In genomic region chr20:62356143-62356947, GRCh38 we compare ENCODE assay signal across 11 cellular contexts. TPM values are rescaled to one million over a fixed set of nuclear protein-coding genes. Genes with fewer than 3 reads are reported as not detected.
DNase-seq lines count a peak whose midpoint lies in the region; ATAC-seq and TF ChIP-seq lines count a peak whose summit lies in the region.
"Had no signal": no experiment of that assay in that cellular context is flagged by ENCODE, and none has a peak within 500 bp of the region (broad histone marks: within the 10 kb centered on the region; RNA-seq: fewer than 3 reads in every experiment).

No MANE protein-coding gene starts in this region.

- CTCF ChIA-PET in Caco-2 (lab: Charles Lee): interaction anchor here (0.6 to 3.3 kb wide), 3 partner anchors 9 to 220 kb away, joined by 3 to 11 read pairs (median 3); no protein-coding TSS in a partner anchor
- CTCF ChIA-PET in WTC11 (lab: Charles Lee): interaction anchor here (1.3 to 2.0 kb wide), 4 partner anchors 12 to 49 kb away, joined by 3 to 11 read pairs (median 7); no protein-coding TSS in a partner anchor

- no TSS peak for BruUV-seq in Caco-2 (replicated peaks; lab: Mats Ljungman, UMichigan)

- no peak for TF ChIP-seq CTCF in Caco-2 (IDR thresholded peaks at IDR 0.05; ENCODE audit: insufficient read depth in 1 of 2, low read depth in 1 of 2, low read length in 1 of 2, severe bottlenecking in 1 of 2, unreplicated experiment in 1 of 2)
- TF ChIP-seq CTCF in WTC11 (IDR thresholded peaks at IDR 0.05): no peak
- no peak for TF ChIP-seq CTCF in right atrium auricular region (IDR thresholded peaks at IDR 0.05)
- no peak for TF ChIP-seq CTCF in GM13976 (IDR thresholded peaks at IDR 0.05; ENCODE audit: borderline replicate concordance, control extremely low read depth, extremely low read depth, insufficient read depth, missing control alignments)

- H3K36me3 Mint-ChIP-seq in Caco-2 (ENCODE audit: insufficient read depth, unreplicated experiment) (peaks cover 99% of the 10 kb centered on the region), WTC11 (peaks cover 3% of the 10 kb centered on the region; the same call in 1 of the 2 replicates)
- H3K36me3 Mint-ChIP-seq: CD4-positive, alpha-beta memory T cell had no signal

- H3K9me3 Mint-ChIP-seq in Caco-2 (ENCODE audit: unreplicated experiment) (no peaks in the 10 kb centered on the region), WTC11 (no peaks in the 10 kb centered on the region)
- H3K9me3 Mint-ChIP-seq: activated CD4-positive, alpha-beta T cell treated with anti-CD3 and anti-CD28 coated beads, Interleukin-2, amount 10 ng/mL, durations not matched to agents 7 days and 5 days; CD4-positive, alpha-beta memory T cell had no signal

- H3K4me3 ChIP-seq in Caco-2 (ENCODE audit: low read depth, low read length) (no peak overlapping the region), right atrium auricular region (peak overlapping the region in 1 of 2 donors; percentile 31)

- H3K36me3 ChIP-seq in Caco-2 (ENCODE audit: control insufficient read depth, insufficient read depth, low read length) (peaks cover 33% of the 10 kb centered on the region), right atrium auricular region (peaks cover 9% of the 10 kb centered on the region)

- H3K27ac Mint-ChIP-seq in Caco-2 (ENCODE audit: unreplicated experiment): peak overlapping the region; percentile 80
- H3K27ac Mint-ChIP-seq in WTC11: peak overlapping the region; percentile 89
- H3K27ac Mint-ChIP-seq: activated CD4-positive, alpha-beta T cell treated with anti-CD3 and anti-CD28 coated beads, Interleukin-2, amount 10 ng/mL, durations not matched to agents 7 days and 5 days; CD4-positive, alpha-beta memory T cell had no signal

- DNase-seq in Caco-2 (no peak), WTC11 (ENCODE audit: low spot score) (no peak), right atrium auricular region (ENCODE audit: low spot score) (no peak), retina (peak; percentile 84), GM19238 (ENCODE audit: insufficient read length, low spot score) (no peak), GM13976 (ENCODE audit: low spot score) (no peak), glomerular visceral epithelial cell (ENCODE audit: extremely low spot score) (no peak)
- DNase-seq: activated CD4-positive, alpha-beta T cell treated with anti-CD3 and anti-CD28 coated beads, Interleukin-2, amount 10 ng/mL, durations not matched to agents 7 days and 5 days; KBM-7 had no signal

- ATAC-seq in WTC11 (no peak), GM18519 (IDR thresholded peaks at IDR 0.05; ENCODE audit: low FRiP score, unreplicated experiment) (no peak)

- in situ Hi-C loops in GM13976 (cut with MboI; ENCODE audit: low sequenced_read_pairs, unreplicated experiment): no loop called here

- H3K4me1 ChIP-seq in Caco-2: peaks cover 76% of the 10 kb centered on the region
- H3K4me1 ChIP-seq in right atrium auricular region: peaks cover 0 to 89% of the 10 kb centered on the region in 2 donors

- peak overlapping the region; percentile 90 to 92 for H3K27ac ChIP-seq in right atrium auricular region

- H3K9me3 ChIP-seq in Caco-2 (no peaks in the 10 kb centered on the region), right atrium auricular region (no peaks in the 10 kb centered on the region)

- H3K4me3 Mint-ChIP-seq in Caco-2 (ENCODE audit: unreplicated experiment) (peak overlapping the region; percentile 38), WTC11 (no peak overlapping the region)
- H3K4me3 Mint-ChIP-seq: activated CD4-positive, alpha-beta T cell treated with anti-CD3 and anti-CD28 coated beads, Interleukin-2, amount 10 ng/mL, durations not matched to agents 7 days and 5 days; CD4-positive, alpha-beta memory T cell had no signal

- H3K27me3 Mint-ChIP-seq in Caco-2 (ENCODE audit: insufficient read depth, unreplicated experiment) (no peaks in the 10 kb centered on the region), WTC11 (ENCODE audit: low read depth) (no peaks in the 10 kb centered on the region)
- H3K27me3 Mint-ChIP-seq: activated CD4-positive, alpha-beta T cell treated with anti-CD3 and anti-CD28 coated beads, Interleukin-2, amount 10 ng/mL, durations not matched to agents 7 days and 5 days had no signal

- intact Hi-C loops in Caco-2 (cut with micrococcal nuclease; ENCODE audit: unreplicated experiment): no loop called here

- POLR2A ChIA-PET in Caco-2 (lab: Charles Lee) (interaction anchor here (0.7 to 0.8 kb wide), 3 partner anchors 11 to 41 kb away, joined by 3 read pairs; partner anchors contain the start of gene LAMA5), WTC11 (lab: Charles Lee) (interaction anchor here (4.4 kb wide), 1 partner anchor 11 kb away, joined by 21 read pairs; the partner anchor contains the start of gene LAMA5)

- H3K27me3 ChIP-seq in Caco-2 (replicated peaks; ENCODE audit: control insufficient read depth, insufficient read depth, low read length) (no peaks in the 10 kb centered on the region), right atrium auricular region (no peaks in the 10 kb centered on the region)

- H3K4me1 Mint-ChIP-seq in Caco-2 (ENCODE audit: low read depth, unreplicated experiment): peaks cover 12% of the 10 kb centered on the region
- H3K4me1 Mint-ChIP-seq in WTC11: peaks cover 13% of the 10 kb centered on the region
- H3K4me1 Mint-ChIP-seq: activated CD4-positive, alpha-beta T cell treated with anti-CD3 and anti-CD28 coated beads, Interleukin-2, amount 10 ng/mL, durations not matched to agents 7 days and 5 days; CD4-positive, alpha-beta memory T cell had no signal

TF ChIP-seq in WTC11, 78 proteins besides CTCF, POLR2A, EP300 and RAD21 (continues in another document):
- TF ChIP-seq, protein P1, sequence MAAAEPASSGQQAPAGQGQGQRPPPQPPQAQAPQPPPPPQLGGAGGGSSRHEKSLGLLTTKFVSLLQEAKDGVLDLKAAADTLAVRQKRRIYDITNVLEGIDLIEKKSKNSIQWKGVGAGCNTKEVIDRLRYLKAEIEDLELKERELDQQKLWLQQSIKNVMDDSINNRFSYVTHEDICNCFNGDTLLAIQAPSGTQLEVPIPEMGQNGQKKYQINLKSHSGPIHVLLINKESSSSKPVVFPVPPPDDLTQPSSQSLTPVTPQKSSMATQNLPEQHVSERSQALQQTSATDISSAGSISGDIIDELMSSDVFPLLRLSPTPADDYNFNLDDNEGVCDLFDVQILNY (CRISPR knock-in tag; IDR thresholded peaks at IDR 0.05): no peak
- TF ChIP-seq, protein P2, sequence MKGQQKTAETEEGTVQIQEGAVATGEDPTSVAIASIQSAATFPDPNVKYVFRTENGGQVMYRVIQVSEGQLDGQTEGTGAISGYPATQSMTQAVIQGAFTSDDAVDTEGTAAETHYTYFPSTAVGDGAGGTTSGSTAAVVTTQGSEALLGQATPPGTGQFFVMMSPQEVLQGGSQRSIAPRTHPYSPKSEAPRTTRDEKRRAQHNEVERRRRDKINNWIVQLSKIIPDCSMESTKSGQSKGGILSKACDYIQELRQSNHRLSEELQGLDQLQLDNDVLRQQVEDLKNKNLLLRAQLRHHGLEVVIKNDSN (CRISPR knock-in tag; IDR thresholded peaks at IDR 0.05): no peak
- TF ChIP-seq, protein P3, sequence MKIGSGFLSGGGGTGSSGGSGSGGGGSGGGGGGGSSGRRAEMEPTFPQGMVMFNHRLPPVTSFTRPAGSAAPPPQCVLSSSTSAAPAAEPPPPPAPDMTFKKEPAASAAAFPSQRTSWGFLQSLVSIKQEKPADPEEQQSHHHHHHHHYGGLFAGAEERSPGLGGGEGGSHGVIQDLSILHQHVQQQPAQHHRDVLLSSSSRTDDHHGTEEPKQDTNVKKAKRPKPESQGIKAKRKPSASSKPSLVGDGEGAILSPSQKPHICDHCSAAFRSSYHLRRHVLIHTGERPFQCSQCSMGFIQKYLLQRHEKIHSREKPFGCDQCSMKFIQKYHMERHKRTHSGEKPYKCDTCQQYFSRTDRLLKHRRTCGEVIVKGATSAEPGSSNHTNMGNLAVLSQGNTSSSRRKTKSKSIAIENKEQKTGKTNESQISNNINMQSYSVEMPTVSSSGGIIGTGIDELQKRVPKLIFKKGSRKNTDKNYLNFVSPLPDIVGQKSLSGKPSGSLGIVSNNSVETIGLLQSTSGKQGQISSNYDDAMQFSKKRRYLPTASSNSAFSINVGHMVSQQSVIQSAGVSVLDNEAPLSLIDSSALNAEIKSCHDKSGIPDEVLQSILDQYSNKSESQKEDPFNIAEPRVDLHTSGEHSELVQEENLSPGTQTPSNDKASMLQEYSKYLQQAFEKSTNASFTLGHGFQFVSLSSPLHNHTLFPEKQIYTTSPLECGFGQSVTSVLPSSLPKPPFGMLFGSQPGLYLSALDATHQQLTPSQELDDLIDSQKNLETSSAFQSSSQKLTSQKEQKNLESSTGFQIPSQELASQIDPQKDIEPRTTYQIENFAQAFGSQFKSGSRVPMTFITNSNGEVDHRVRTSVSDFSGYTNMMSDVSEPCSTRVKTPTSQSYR (CRISPR knock-in tag; IDR thresholded peaks at IDR 0.05): no peak
- TF ChIP-seq CREB1 (CRISPR knock-in tag; IDR thresholded peaks at IDR 0.05) (no peak), USF2 (CRISPR knock-in tag; IDR thresholded peaks at IDR 0.05) (no peak)

RNA-seq across cellular contexts. Expression of gene LAMA5, which starts 10.8 kb away (rescaled TPM):
- total RNA-seq in Caco-2 (2022) (1,050 and 1,125 TPM in 2 replicates), WTC11 (2021) (298 to 329 TPM (median 323 TPM) in 3 replicates), right atrium auricular region (10 to 100 TPM; 61.1 to 69.4 TPM)

RNA-seq across cellular contexts. Expression of gene RPS21, which starts 30.6 kb away (rescaled TPM):
- total RNA-seq in Caco-2 (2022): 4,496 and 4,723 TPM in 2 replicates
- 2,016 to 2,119 TPM (median 2,047 TPM) in 3 replicates for total RNA-seq in WTC11 (2021)
- 1,000 to 10,000 TPM; 1,510 to 1,937 TPM for total RNA-seq in right atrium auricular region

RNA-seq across cellular contexts. Expression of gene CABLES2, which starts 50.7 kb away (rescaled TPM):
- 30.7 and 36.4 TPM in 2 replicates for total RNA-seq in Caco-2 (2022)
- total RNA-seq in WTC11 (2021): 7.5 to 10.6 TPM (median 9.2 TPM) in 3 replicates
- 10 to 100 TPM; 10.8 to 17.7 TPM for total RNA-seq in right atrium auricular region

RNA-seq across cellular contexts. Expression of gene ADRM1, which starts 53.5 kb away (rescaled TPM):
- total RNA-seq in Caco-2 (2022) (261 and 263 TPM in 2 replicates), WTC11 (2021) (146 to 160 TPM (median 147 TPM) in 3 replicates), right atrium auricular region (100 to 1,000 TPM in 1 of 2 donors, 10 to 100 TPM in 1; 95.9 to 128 TPM)
